Comparison of ENCODE assay signal across 18 cellular contexts in genomic region chr20:47816487-47817451, GRCh38.
"Had no signal": no experiment of that assay in that cellular context is flagged by ENCODE, and none has a peak within 500 bp of the region (broad histone marks: within the 10 kb centered on the region; RNA-seq: fewer than 3 reads in every experiment).

No MANE protein-coding gene starts in this region.

- DNase-seq: activated CD4-positive, alpha-beta T cell treated with anti-CD3 and anti-CD28 coated beads, Interleukin-2, amount 10 ng/mL, durations not matched to agents 24 days and 14 days; activated CD8-positive, alpha-beta memory T cell treated with anti-CD3 and anti-CD28 coated beads for 24 hours; activated naive CD4-positive, alpha-beta T cell treated with anti-CD3 and anti-CD28 coated beads, Interleukin-2, amount 50 U/mL, for 16 hours; activated T-cell treated with anti-CD3 and anti-CD28 coated beads for 4 hours; amygdala; brain microvascular endothelial cell; cerebellar nuclear complex; dermis blood vessel endothelial cell; erythroblast; left ventricle myocardium superior; mesendoderm; nephron progenitor cell; stimulated activated CD4-positive, alpha-beta T cell treated with anti-CD3 and anti-CD28 coated beads, Interleukin-15, amount 100 ng/mL, for 24 hours; stimulated activated CD4-positive, alpha-beta T cell treated with anti-CD3 and anti-CD28 coated beads, Interleukin-4, amount 100 ng/mL, for 24 hours; stomach; uterus had no signal

- H3K9me3 ChIP-seq: uterus had no signal

- H3K4me3 ChIP-seq: stomach, uterus had no signal

- ATAC-seq: activated T-helper 17 cell treated with anti-CD3 and anti-CD28 coated beads, Interleukin-2, amount 50 U/mL, for 72 hours; left ventricle myocardium superior; WTC11 had no signal

- H3K36me3 ChIP-seq: brain microvascular endothelial cell, stomach, uterus had no signal

- H3K27ac ChIP-seq: brain microvascular endothelial cell, stomach, uterus had no signal

- H3K27me3 ChIP-seq: uterus had no signal

- H3K4me1 ChIP-seq: stomach, uterus had no signal
